Comparison of ENCODE assay signal across 12 cellular contexts in the genomic region with DNA sequence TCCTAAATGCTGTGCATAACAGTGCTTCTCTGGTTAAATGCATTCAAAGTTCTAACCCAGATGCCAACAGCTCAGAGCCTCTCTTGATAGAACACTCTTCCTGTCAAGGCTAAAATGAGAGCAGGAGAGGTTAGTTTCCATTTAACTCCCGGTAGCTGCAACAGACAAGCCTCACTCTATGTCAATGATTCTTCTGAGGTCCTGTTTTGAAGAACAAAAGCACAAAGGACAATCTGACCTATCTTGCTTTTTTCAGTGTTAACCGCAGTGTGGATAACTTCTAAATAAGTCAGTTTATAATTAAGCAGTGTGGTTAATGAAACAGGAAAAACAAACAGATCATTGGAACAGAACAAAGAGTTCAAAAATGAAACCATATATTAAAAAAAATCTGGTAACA.
DNase-seq lines count a peak whose midpoint lies in the region; ATAC-seq, FAIRE-seq and TF ChIP-seq lines count a peak whose summit lies in the region.
"Had no signal": no experiment of that assay in that cellular context is flagged by ENCODE, and none has a peak within 500 bp of the region (broad histone marks: within the 10 kb centered on the region; RNA-seq: fewer than 3 reads in every experiment).

No MANE protein-coding gene starts in this region.

- no peak overlapping the region for H2BK15ac ChIP-seq in H9 (ENCODE audit: low read depth, low read length)

- peaks cover 54 to 74% (median 65%) of the 10 kb centered on the region in 4 donors for H3K4me1 Mint-ChIP-seq in CD4-positive, alpha-beta memory T cell
- peaks cover 24% of the 10 kb centered on the region in 2 experiments for H3K4me1 Mint-ChIP-seq in H9

- peak; percentile 29 to 57 (median 45) for DNase-seq in CD4-positive, alpha-beta memory T cell
- peak; percentile 28 for DNase-seq in SW480 (ENCODE audit: low spot score)
- DNase-seq in HepG2 (ENCODE audit: low spot score) = peak; percentile 33
- no peak for DNase-seq in erythroblast (lab: John Stamatoyannopoulos, UW)
- DNase-seq in H9 = no peak
- no peak for DNase-seq in 8988T
- DNase-seq in Right ventricle myocardium inferior (ENCODE audit: missing footprints) = no peak
- DNase-seq: dorsolateral prefrontal cortex; NCI-H524 treated with DMSO at 0.1 percent for 48 hours; stimulated activated CD4-positive, alpha-beta T cell treated with anti-CD3 and anti-CD28 coated beads, Interleukin-15, amount 100 ng/mL, for 24 hours; SW 1271 had no signal

- no peak overlapping the region for H4K8ac ChIP-seq in H9 (replicated peaks; ENCODE audit: insufficient read length, low read depth, low read length)

- no peak overlapping the region for H3K4ac ChIP-seq in H9 (ENCODE audit: low read depth, low read length)

- H3K27me3 ChIP-seq in CD4-positive, alpha-beta memory T cell (ENCODE audit: insufficient read depth, low read length) = no peaks in the 10 kb centered on the region
- no peaks in the 10 kb centered on the region for H3K27me3 ChIP-seq in HepG2 (ENCODE audit: control insufficient read depth in 1 of 2, insufficient read depth in 2 of 2, low read length in 2 of 2)
- no peaks in the 10 kb centered on the region for H3K27me3 ChIP-seq in H9 (ENCODE audit: insufficient read depth, low read length)
- H3K27me3 ChIP-seq: dorsolateral prefrontal cortex had no signal

- FAIRE-seq in HepG2 (lab: Jason Lieb, UNC) = peak; percentile 57

- H3K79me2 ChIP-seq in HepG2 (ENCODE audit: insufficient read depth, low read length) (no peaks in the 10 kb centered on the region), H9 (ENCODE audit: insufficient read depth, low read length) (no peaks in the 10 kb centered on the region)

- peak overlapping the region; percentile 57 to 92 (median 79) for H3K27ac Mint-ChIP-seq in CD4-positive, alpha-beta memory T cell
- no peak overlapping the region for H3K27ac Mint-ChIP-seq in H9

- no peak overlapping the region for H3K23ac ChIP-seq in H9 (ENCODE audit: insufficient read length, low read depth, low read length)

- H3K36me3 Mint-ChIP-seq in CD4-positive, alpha-beta memory T cell = peaks cover 0 to 6% of the 10 kb centered on the region in 2 donors
- H3K36me3 Mint-ChIP-seq in H9 (ENCODE audit: insufficient read depth in 1 of 3, low read depth in 3 of 3) = no peaks in the 10 kb centered on the region

- H2BK20ac ChIP-seq in H9 (ENCODE audit: low read depth, low read length, poor library complexity, severe bottlenecking) = no peak overlapping the region

- no peak for TF ChIP-seq RAD21 in HepG2 (CRISPR knock-in tag; IDR thresholded peaks at IDR 0.05)

- peak overlapping the region; percentile 2 to 81 (median 71) for H3K4me3 Mint-ChIP-seq in CD4-positive, alpha-beta memory T cell
- H3K4me3 Mint-ChIP-seq in H9 = no peak overlapping the region

- H3K56ac ChIP-seq in H9 (ENCODE audit: insufficient read length, low read depth, low read length) = no peak overlapping the region

- H2BK12ac ChIP-seq in H9 (ENCODE audit: insufficient read length, low read depth, low read length) = no peak overlapping the region

- H3K79me1 ChIP-seq in H9 (ENCODE audit: insufficient read depth, low read depth, low read length, poor library complexity, severe bottlenecking) = no peaks in the 10 kb centered on the region

- peak overlapping the region; percentile 40 for H3K4me2 ChIP-seq in HepG2 (ENCODE audit: low read depth, low read length)
- no peak overlapping the region for H3K4me2 ChIP-seq in H9 (ENCODE audit: insufficient read depth, insufficient read length, low read length)

- H4K20me1 ChIP-seq in HepG2 (ENCODE audit: insufficient read depth, low read length) (no peaks in the 10 kb centered on the region), H9 (ENCODE audit: control insufficient read depth, insufficient read depth, insufficient read length) (no peaks in the 10 kb centered on the region)

- TF ChIP-seq CTCF in HepG2 (CRISPR knock-in tag; IDR thresholded peaks at IDR 0.05) (no peak), H9 (conservative IDR thresholded peaks at IDR 0.05) (no peak)

- no peaks in the 10 kb centered on the region for H3K23me2 ChIP-seq in H9 (ENCODE audit: insufficient read length, low read depth, low read length, poor library complexity, severe bottlenecking)

- H2AFZ ChIP-seq in HepG2 (ENCODE audit: low read length) (no peak overlapping the region), H9 (ENCODE audit: low read length) (no peak overlapping the region)

- POLR2A ChIA-PET in CD4-positive, alpha-beta memory T cell (lab: Charles Lee; ENCODE audit: partially characterized antibody) = interaction anchor here (0.6 to 2.2 kb wide), 4 partner anchors 8 to 158 kb away, joined by 3 to 8 read pairs (median 4); partner anchors contain the start of gene IL6ST
- POLR2A ChIA-PET in HepG2 (lab: Yijun Ruan, JAX) = no interaction called here

- no peaks in the 10 kb centered on the region for H3K27me3 Mint-ChIP-seq in CD4-positive, alpha-beta memory T cell
- peaks cover 8% of the 10 kb centered on the region for H3K27me3 Mint-ChIP-seq in H9 (ENCODE audit: low read depth)

- H3K9ac ChIP-seq in HepG2 (ENCODE audit: insufficient read depth, low read depth, low read length) (no peak overlapping the region), H9 (ENCODE audit: extremely low read depth, insufficient read length, low read length) (no peak overlapping the region)

- no peaks in the 10 kb centered on the region for H3K9me3 Mint-ChIP-seq in CD4-positive, alpha-beta memory T cell
- no peaks in the 10 kb centered on the region; a peak in 1 of 5 replicates for H3K9me3 Mint-ChIP-seq in H9

- H2BK120ac ChIP-seq in H9 (ENCODE audit: low read depth, low read length, poor library complexity, severe bottlenecking) = no peak overlapping the region

- CTCF ChIA-PET in CD4-positive, alpha-beta memory T cell (lab: Charles Lee; ENCODE audit: partially characterized antibody) = no interaction called here
- CTCF ChIA-PET in HepG2 (lab: Yijun Ruan, JAX; ENCODE audit: low intra/inter-chr PET ratio, low total read pairs) = no interaction called here

- H4K5ac ChIP-seq in H9 (ENCODE audit: insufficient read length, low read depth, low read length) = no peak overlapping the region

- in situ Hi-C loops in HepG2 (cut with HindIII; ENCODE audit: extremely low pct_ligation_motif_present, low pct_unique_long_range_greater_than_20kb) = no loop called here

- WGBS in HepG2 (ENCODE audit: low lambda C conversion rate) = 26% methylated on average over 2 of the region's 2 CpGs
- no CpG with 5 or more reads among the region's 2 CpGs for WGBS in H9 (ENCODE audit: extremely low coverage, insufficient read length, low lambda C conversion rate)

- H3T11ph ChIP-seq in H9 (ENCODE audit: low read length) = no peak overlapping the region

- H3K27ac ChIP-seq in CD4-positive, alpha-beta memory T cell (ENCODE audit: low read depth, low read length) = no peak overlapping the region
- H3K27ac ChIP-seq in HepG2 (ENCODE audit: extremely low read length, insufficient read depth, low read length) (peak overlapping the region; percentile 47), H9 (ENCODE audit: insufficient read length, low read depth, low read length) (no peak overlapping the region)

- H3K36me3 ChIP-seq in CD4-positive, alpha-beta memory T cell (ENCODE audit: insufficient read depth, low read length) = no peaks in the 10 kb centered on the region
- H3K36me3 ChIP-seq in HepG2 (replicated peaks in 1 of 2; ENCODE audit: control insufficient read depth in 1 of 2, insufficient read depth in 2 of 2, low read length in 2 of 2) = no peaks in the 10 kb centered on the region

- no peak overlapping the region for H3K14ac ChIP-seq in H9 (ENCODE audit: insufficient read depth, low read length)

- H2BK5ac ChIP-seq in H9 (ENCODE audit: insufficient read length, low read length) = no peak overlapping the region

- intact Hi-C loops in CD4-positive, alpha-beta memory T cell (cut with micrococcal nuclease) = no loop called here
- intact Hi-C loops in HepG2 (cut with micrococcal nuclease; ENCODE audit: unreplicated experiment) = no loop called here
- intact Hi-C loops in Right ventricle myocardium inferior (cut with DNase I) = no loop called here

- no peak overlapping the region for H3K18ac ChIP-seq in H9 (ENCODE audit: insufficient read length, low read depth, low read length)

- H2AK5ac ChIP-seq in H9 (ENCODE audit: insufficient read length, low read length) = no peak overlapping the region

- no peak overlapping the region for H3K4me3 ChIP-seq in CD4-positive, alpha-beta memory T cell (ENCODE audit: low read length in 2 of 2)
- H3K4me3 ChIP-seq in HepG2 (replicated peaks in 1 of 3; ENCODE audit: insufficient read depth in 1 of 3, low read depth in 2 of 3, low read length in 3 of 3) = no peak overlapping the region; a peak in 1 of 6 replicates
- H3K4me3 ChIP-seq: dorsolateral prefrontal cortex had no signal

- no peak for TF ChIP-seq EP300 in HepG2 (IDR thresholded peaks at IDR 0.05; ENCODE audit: low read depth in 2 of 2, low read length in 2 of 2)
- no peak for TF ChIP-seq EP300 in HepG2 (CRISPR knock-in tag; IDR thresholded peaks at IDR 0.05; ENCODE audit: borderline replicate concordance)

- no peak for TF ChIP-seq POLR2A in HepG2 (IDR thresholded peaks at IDR 0.05; ENCODE audit: insufficient read depth in 1 of 2, low read depth in 2 of 2, low read length in 2 of 2)
- TF ChIP-seq POLR2A in erythroblast (IDR thresholded peaks at IDR 0.05; ENCODE audit: low read length) = no peak

- H3K4me1 ChIP-seq in CD4-positive, alpha-beta memory T cell (ENCODE audit: insufficient read depth, low read length) = peaks cover 79% of the 10 kb centered on the region
- H3K4me1 ChIP-seq in HepG2 (ENCODE audit: insufficient read depth, low read length) (peaks cover 60% of the 10 kb centered on the region), H9 (ENCODE audit: insufficient read depth, low read length) (peaks cover 14% of the 10 kb centered on the region)

- BruUV-seq in HepG2 (replicated peaks; lab: Mats Ljungman, UMichigan) = no TSS peak

- ATAC-seq in GM18909 (IDR thresholded peaks at IDR 0.05; ENCODE audit: poor library complexity, unreplicated experiment) (peak; percentile 35), HepG2 (peak; percentile 70; the same call in 2 of the 3 replicates), Right ventricle myocardium inferior (no peak)

- no peak overlapping the region for H4K91ac ChIP-seq in H9 (ENCODE audit: insufficient read length, low read depth, low read length)

- H3K9me3 ChIP-seq in CD4-positive, alpha-beta memory T cell (ENCODE audit: control insufficient read depth in 1 of 2, low read length in 2 of 2) = no peaks in the 10 kb centered on the region
- H3K9me3 ChIP-seq in HepG2 (ENCODE audit: low read length) (no peaks in the 10 kb centered on the region), H9 (ENCODE audit: control insufficient read depth, low read depth, low read length) (no peaks in the 10 kb centered on the region)

TF ChIP-seq in HepG2, 621 proteins besides CTCF, POLR2A, EP300 and RAD21:
- no peak for TF ChIP-seq FOXP1 (IDR thresholded peaks at IDR 0.05)
- 0 out of 2 replicates have a peak, but pooled peaks have one; percentile 6 for TF ChIP-seq FOXP1 (CRISPR knock-in tag; IDR thresholded peaks at IDR 0.05)
- no peak for TF ChIP-seq CENPX (CRISPR knock-in tag; IDR thresholded peaks at IDR 0.05)

Comparison
In these comparisons a context has a peak if more than half of its experiments do, and no peak if none do; other contexts are left out.
1. DNase-seq: peak in CD4-positive, alpha-beta memory T cell (5 of 5), SW480 (single experiment) and HepG2 (single experiment); none in erythroblast (0 of 2), H9 (single experiment), 8988T (single experiment) and Right ventricle myocardium inferior (single experiment).
2. H3K27ac Mint-ChIP-seq: peak in CD4-positive, alpha-beta memory T cell (7 of 7); none in H9 (0 of 3).
3. H3K4me3 Mint-ChIP-seq: peak in CD4-positive, alpha-beta memory T cell (8 of 8); none in H9 (0 of 2).